ENCODE assay signal across 18 cellular contexts in genomic region chr2:161133366-161133765, GRCh38.
"Had no signal": no experiment of that assay in that cellular context is flagged by ENCODE, and none has a peak within 500 bp of the region (broad histone marks: within the 10 kb centered on the region; RNA-seq: fewer than 3 reads in every experiment).

No MANE protein-coding gene starts in this region.

- H3K27me3 Mint-ChIP-seq: stimulated activated naive CD8-positive, alpha-beta T cell treated with anti-CD3 and anti-CD28 coated beads, Interleukin-15, Interleukin-2, amounts not matched to agents 100 ng/mL and 50 ng/mL, for 24 hours had no signal

- H3K4me3 Mint-ChIP-seq: natural killer cell; neural crest cell; stimulated activated naive B cell treated with anti-CD40 and anti-IgM and Interleukin-4, amounts not matched to agents 10 μg/mL and 1 μg/mL and 100 μg/mL, for 72 hours; stimulated activated naive CD8-positive, alpha-beta T cell treated with anti-CD3 and anti-CD28 coated beads, Interleukin-15, Interleukin-2, amounts not matched to agents 100 ng/mL and 50 ng/mL, for 24 hours had no signal

- H3K9me3 Mint-ChIP-seq: stimulated activated naive CD8-positive, alpha-beta T cell treated with anti-CD3 and anti-CD28 coated beads, Interleukin-15, Interleukin-2, amounts not matched to agents 100 ng/mL and 50 ng/mL, for 24 hours had no signal

- DNase-seq: dorsolateral prefrontal cortex; effector CD4-positive, alpha-beta T cell; left ventricle myocardium superior; lower lobe of right lung; natural killer cell; pancreas; right cardiac atrium; sigmoid colon; spleen; stimulated activated naive B cell treated with anti-CD40 and anti-IgM and Interleukin-4, amounts not matched to agents 10 μg/mL and 1 μg/mL and 100 μg/mL, for 72 hours; transverse colon had no signal

- H3K9me3 ChIP-seq: lower lobe of right lung, neutrophil, pancreas, sigmoid colon, spleen, suprapubic skin, transverse colon, vagina had no signal

- H3K27me3 ChIP-seq: dorsolateral prefrontal cortex, neutrophil, pancreas, sigmoid colon, spleen, suprapubic skin, transverse colon, vagina had no signal

- H3K27ac ChIP-seq: dorsolateral prefrontal cortex, lower lobe of right lung, neutrophil, pancreas, sigmoid colon, spleen, suprapubic skin, transverse colon, vagina had no signal

- H3K27ac Mint-ChIP-seq: natural killer cell; stimulated activated naive B cell treated with anti-CD40 and anti-IgM and Interleukin-4, amounts not matched to agents 10 μg/mL and 1 μg/mL and 100 μg/mL, for 72 hours; stimulated activated naive CD8-positive, alpha-beta T cell treated with anti-CD3 and anti-CD28 coated beads, Interleukin-15, Interleukin-2, amounts not matched to agents 100 ng/mL and 50 ng/mL, for 24 hours had no signal

- H3K36me3 ChIP-seq: lower lobe of right lung, neutrophil, pancreas, sigmoid colon, spleen, suprapubic skin, transverse colon, vagina had no signal

- H3K4me3 ChIP-seq: dorsolateral prefrontal cortex, lower lobe of right lung, pancreas, sigmoid colon, spleen, suprapubic skin, transverse colon, vagina had no signal

- ATAC-seq: left ventricle myocardium superior; lower lobe of right lung; natural killer cell; pancreas; right cardiac atrium; stimulated activated naive B cell treated with anti-CD40 and anti-IgM and Interleukin-4, amounts not matched to agents 10 μg/mL and 1 μg/mL and 100 μg/mL, for 72 hours had no signal

- H3K36me3 Mint-ChIP-seq: natural killer cell had no signal

- FAIRE-seq: frontal cortex, keratinocyte, pancreas had no signal
